Comparison of ENCODE assay signal across 23 cellular contexts in the genomic region with DNA sequence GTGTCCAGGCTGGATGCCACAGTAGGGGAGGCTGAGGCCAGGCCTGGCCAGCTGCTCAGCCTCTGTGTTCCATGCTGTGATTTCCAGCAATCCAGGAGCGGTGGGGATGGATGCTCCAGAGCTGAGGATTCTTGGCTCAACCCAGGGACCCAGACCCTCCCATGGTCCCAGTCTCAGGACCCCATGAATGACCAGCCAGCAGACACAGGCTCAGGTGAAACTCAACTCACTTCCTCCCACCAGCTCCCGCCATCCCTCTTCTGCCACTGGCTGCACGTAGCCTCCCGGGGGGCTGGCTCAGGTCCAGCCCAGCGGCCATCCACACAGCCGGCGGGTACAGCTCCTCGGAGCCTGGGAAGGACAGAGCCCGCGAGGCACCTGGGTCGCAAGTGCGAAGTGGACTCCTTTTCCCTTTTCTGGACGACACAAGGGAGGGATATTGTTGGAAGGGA. TPM values are rescaled to one million over a fixed set of nuclear protein-coding genes. Genes with fewer than 3 reads are reported as not detected.
DNase-seq lines count a peak whose midpoint lies in the region; ATAC-seq and TF ChIP-seq lines count a peak whose summit lies in the region.
"Had no signal": no experiment of that assay in that cellular context is flagged by ENCODE, and none has a peak within 500 bp of the region (broad histone marks: within the 10 kb centered on the region; RNA-seq: fewer than 3 reads in every experiment).

No MANE protein-coding gene starts in this region.

- no peaks in the 10 kb centered on the region for H3K9me3 ChIP-seq in osteoblast (ENCODE audit: low read depth, low read length)

- no peaks in the 10 kb centered on the region for H3K79me2 ChIP-seq in osteoblast (ENCODE audit: insufficient read depth, low read length)

- no peaks in the 10 kb centered on the region for H3K27me3 ChIP-seq in osteoblast (ENCODE audit: insufficient read depth, low read length)
- H3K27me3 ChIP-seq: SJSA1 had no signal

- no peak overlapping the region for H3K4me2 ChIP-seq in osteoblast (ENCODE audit: insufficient read depth, low read length)

- no peaks in the 10 kb centered on the region for H3K4me1 ChIP-seq in osteoblast (ENCODE audit: insufficient read depth, low read length)
- H3K4me1 ChIP-seq: SJSA1 had no signal

- H4K20me1 ChIP-seq in osteoblast (ENCODE audit: insufficient read depth, low read length): no peaks in the 10 kb centered on the region

- ATAC-seq in HG03354 (IDR thresholded peaks at IDR 0.05; ENCODE audit: poor library complexity, severe bottlenecking, unreplicated experiment) (no peak), GM18873 (IDR thresholded peaks at IDR 0.05; ENCODE audit: low FRiP score, unreplicated experiment) (no peak)
- no peak for ATAC-seq in stimulated activated naive CD8-positive, alpha-beta T cell treated with anti-CD3 and anti-CD28 coated beads, Interleukin-15, Interleukin-2, amounts not matched to agents 100 U/mL and 50 U/mL, for 24 hours
- ATAC-seq: HepG2, PC-3 had no signal

- DNase-seq in NCI-H748 (lab: John Stamatoyannopoulos, UW; ENCODE audit: unreplicated experiment): peak; percentile 43
- no peak for DNase-seq in NCI-H748 treated with DMSO at 0.1 percent for 48 hours (lab: John Stamatoyannopoulos, UW)
- DNase-seq in DMS153 treated with DMSO at 0.1 percent for 48 hours (lab: John Stamatoyannopoulos, UW; ENCODE audit: unreplicated experiment): peak; percentile 22
- DNase-seq in NCI-H69 (lab: John Stamatoyannopoulos, UW): peak; percentile 44
- peak; percentile 29 for DNase-seq in osteoblast (ENCODE audit: insufficient read length, low spot score, missing footprints)
- DNase-seq in stimulated activated naive CD8-positive, alpha-beta T cell treated with anti-CD3 and anti-CD28 coated beads, Interleukin-15, Interleukin-2, amounts not matched to agents 100 U/mL and 50 U/mL, for 24 hours: no peak
- DNase-seq: 8988T; CD4-positive, CD25-positive, alpha-beta regulatory T cell; COR-L47; DMS 273 treated with DMSO at 0.1 percent for 48 hours; GDM1; GOT3; KBM-7; NCI-H187 treated with DMSO at 0.1 percent for 48 hours; NCI-H446; NCI-H82; PC-3; RPMI8226 had no signal

- H3K27ac ChIP-seq in osteoblast (ENCODE audit: low read depth, low read length): no peak overlapping the region
- H3K27ac ChIP-seq: SJSA1 had no signal

- no peak overlapping the region for H2AFZ ChIP-seq in osteoblast (ENCODE audit: low read length)

- no peak overlapping the region for H3K4me3 ChIP-seq in osteoblast (ENCODE audit: insufficient read depth, low read length)
- H3K4me3 ChIP-seq: SJSA1 had no signal

- no peak for TF ChIP-seq CTCF in osteoblast (IDR thresholded peaks at IDR 0.05; ENCODE audit: extremely low read depth, low read depth, low read length)

- no peaks in the 10 kb centered on the region for H3K36me3 ChIP-seq in osteoblast (ENCODE audit: insufficient read depth, low read length)
- H3K36me3 ChIP-seq: SJSA1 had no signal

RNA-seq across cellular contexts. Expression of a gene that starts 54.5 kb away (rescaled TPM):
- total RNA-seq in osteoblast: not detected in 2 replicates
- total RNA-seq: CD4-positive, CD25-positive, alpha-beta regulatory T cell; Daoy; HepG2; PC-3; SJSA1 had no signal

Comparison
In these comparisons a context has a peak if more than half of its experiments do, and no peak if none do; other contexts are left out.
1. DNase-seq: peak in NCI-H748 (single experiment), DMS153 treated with DMSO at 0.1 percent for 48 hours (single experiment), NCI-H69 (single experiment) and osteoblast (single experiment); none in NCI-H748 treated with DMSO at 0.1 percent for 48 hours (single experiment) and stimulated activated naive CD8-positive, alpha-beta T cell treated with anti-CD3 and anti-CD28 coated beads, Interleukin-15, Interleukin-2, amounts not matched to agents 100 U/mL and 50 U/mL, for 24 hours (single experiment).